8 cellular contexts compared by ENCODE assay signal in genomic region chr19:40576585-40577451, GRCh38. TPM values are rescaled to one million over a fixed set of nuclear protein-coding genes. Genes with fewer than 3 reads are reported as not detected.
DNase-seq lines count a peak whose midpoint lies in the region; ATAC-seq, FAIRE-seq and TF ChIP-seq lines count a peak whose summit lies in the region.

A gene with protein sequence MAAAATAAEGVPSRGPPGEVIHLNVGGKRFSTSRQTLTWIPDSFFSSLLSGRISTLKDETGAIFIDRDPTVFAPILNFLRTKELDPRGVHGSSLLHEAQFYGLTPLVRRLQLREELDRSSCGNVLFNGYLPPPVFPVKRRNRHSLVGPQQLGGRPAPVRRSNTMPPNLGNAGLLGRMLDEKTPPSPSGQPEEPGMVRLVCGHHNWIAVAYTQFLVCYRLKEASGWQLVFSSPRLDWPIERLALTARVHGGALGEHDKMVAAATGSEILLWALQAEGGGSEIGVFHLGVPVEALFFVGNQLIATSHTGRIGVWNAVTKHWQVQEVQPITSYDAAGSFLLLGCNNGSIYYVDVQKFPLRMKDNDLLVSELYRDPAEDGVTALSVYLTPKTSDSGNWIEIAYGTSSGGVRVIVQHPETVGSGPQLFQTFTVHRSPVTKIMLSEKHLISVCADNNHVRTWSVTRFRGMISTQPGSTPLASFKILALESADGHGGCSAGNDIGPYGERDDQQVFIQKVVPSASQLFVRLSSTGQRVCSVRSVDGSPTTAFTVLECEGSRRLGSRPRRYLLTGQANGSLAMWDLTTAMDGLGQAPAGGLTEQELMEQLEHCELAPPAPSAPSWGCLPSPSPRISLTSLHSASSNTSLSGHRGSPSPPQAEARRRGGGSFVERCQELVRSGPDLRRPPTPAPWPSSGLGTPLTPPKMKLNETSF (plus strand): TSS chr19:40576873. CDS start chr19:40576900, 27 bp downstream.

- H3K9me3 ChIP-seq in OCI-LY3 (ENCODE audit: insufficient read depth, low read length) (no peaks in the 10 kb centered on the region), endothelial cell of umbilical vein (replicated peaks; ENCODE audit: control insufficient read depth, insufficient read depth, low read length) (no peaks in the 10 kb centered on the region), mononuclear cell (ENCODE audit: low read depth, low read length) (no peaks in the 10 kb centered on the region)

- POLR2A ChIA-PET in endothelial cell of umbilical vein (lab: Charles Lee): no interaction called here

- H3K79me2 ChIP-seq in OCI-LY3 (ENCODE audit: low read length) (peaks cover 11% of the 10 kb centered on the region), endothelial cell of umbilical vein (ENCODE audit: control insufficient read depth, insufficient read depth, low read length) (peaks cover 2% of the 10 kb centered on the region)

- H3K36me3 ChIP-seq in OCI-LY3 (replicated peaks; ENCODE audit: low read depth, low read length) (peaks cover 10% of the 10 kb centered on the region), endothelial cell of umbilical vein (ENCODE audit: control insufficient read depth in 2 of 2, extremely low read depth in 1 of 2, insufficient read depth in 2 of 2, low read length in 2 of 2) (peaks cover 3 to 9% of the 10 kb centered on the region in 2 experiments)

- no TSS peak for BruUV-seq in endothelial cell of umbilical vein (replicated peaks; lab: Mats Ljungman, UMichigan)

- TF ChIP-seq CTCF in D721Med (IDR thresholded peaks at IDR 0.05; ENCODE audit: insufficient read depth, missing control alignments): no peak
- TF ChIP-seq CTCF in OCI-LY3 (IDR thresholded peaks at IDR 0.05; ENCODE audit: low read depth, low read length): no peak
- TF ChIP-seq CTCF in endothelial cell of umbilical vein (IDR thresholded peaks at IDR 0.05; ENCODE audit: extremely low read depth in 1 of 2, insufficient read depth in 1 of 2, low read depth in 1 of 2, low read length in 2 of 2): no peak

- H2AFZ ChIP-seq in OCI-LY3 (ENCODE audit: low read depth, low read length) (peak within 1 kb of the TSS; percentile 62), endothelial cell of umbilical vein (ENCODE audit: low read depth, low read length) (peak within 1 kb of the TSS; percentile 89)

- no peaks in the 10 kb centered on the region for H3K9me1 ChIP-seq in endothelial cell of umbilical vein (replicated peaks; ENCODE audit: control insufficient read depth, extremely low read depth, insufficient read depth, low read length)

- peak; percentile 62 for TF ChIP-seq POLR2A in endothelial cell of umbilical vein (IDR thresholded peaks at IDR 0.05; ENCODE audit: low read depth, low read length)

- H3K4me1 ChIP-seq in OCI-LY3 (ENCODE audit: low read length): peaks cover 12% of the 10 kb centered on the region
- peaks cover 9% of the 10 kb centered on the region for H3K4me1 ChIP-seq in endothelial cell of umbilical vein (ENCODE audit: control insufficient read depth, extremely low read depth, insufficient read depth, low read length)
- H3K4me1 ChIP-seq in mononuclear cell (ENCODE audit: insufficient read depth, low read length): peaks cover 54% of the 10 kb centered on the region

- H4K20me1 ChIP-seq in OCI-LY3 (ENCODE audit: insufficient read depth, low read length) (no peaks in the 10 kb centered on the region), endothelial cell of umbilical vein (replicated peaks; ENCODE audit: control insufficient read depth, extremely low read depth, insufficient read depth, low read length) (no peaks in the 10 kb centered on the region)

- H3K27ac ChIP-seq in OCI-LY3 (ENCODE audit: low read length): peak within 1 kb of the TSS; percentile 24; the same call in 1 of the 2 replicates
- H3K27ac ChIP-seq in endothelial cell of umbilical vein (ENCODE audit: insufficient read depth, low read depth, low read length): peak within 1 kb of the TSS; percentile 33

- ATAC-seq in GM21528 (IDR thresholded peaks at IDR 0.05; ENCODE audit: low FRiP score, unreplicated experiment): peak; percentile 61

- H3K9ac ChIP-seq in OCI-LY3 (ENCODE audit: low read length) (peak within 1 kb of the TSS; percentile 71), endothelial cell of umbilical vein (replicated peaks; ENCODE audit: extremely low read depth, insufficient read depth, low read length) (peak within 1 kb of the TSS; percentile 76)

- CTCF ChIA-PET in endothelial cell of umbilical vein (lab: Charles Lee): no interaction called here

- DNase-seq in D721Med (ENCODE audit: insufficient read length, low spot score) (peak; percentile 99), HuH-7.5 (ENCODE audit: low spot score) (peak; percentile 100), activated T-cell treated with anti-CD3 and anti-CD28 coated beads for 1 hour (ENCODE audit: low read depth) (peak; percentile 90), endothelial cell of umbilical vein (ENCODE audit: low read depth, low spot score) (peak; percentile 96)
- peak; percentile 86 to 88 for DNase-seq in stimulated activated CD8-positive, alpha-beta memory T cell treated with anti-CD3 and anti-CD28 coated beads, Interleukin-2, amount 100 ng/mL, for 48 hours (ENCODE audit: low read depth in 2 of 2)

- H3K27me3 ChIP-seq in OCI-LY3 (ENCODE audit: low read depth, low read length) (no peaks in the 10 kb centered on the region), endothelial cell of umbilical vein (ENCODE audit: control insufficient read depth in 2 of 2, insufficient read depth in 2 of 2, low read length in 2 of 2) (no peaks in the 10 kb centered on the region), mononuclear cell (ENCODE audit: insufficient read depth, low read length) (no peaks in the 10 kb centered on the region)

- dilution Hi-C loops in endothelial cell of umbilical vein (cut with MboI; ENCODE audit: extremely low pct_ligation_motif_present, low sequenced_read_pairs): no loop called here

- FAIRE-seq in D721Med (lab: Jason Lieb, UNC) (no peak), endothelial cell of umbilical vein (lab: Jason Lieb, UNC) (peak; percentile 96)

- intact Hi-C loops in endothelial cell of umbilical vein (cut with micrococcal nuclease): loop anchor here (2.0 kb wide), 1 partner anchor 22 kb away; no protein-coding TSS in a partner anchor

- H3K4me3 ChIP-seq in OCI-LY3 (ENCODE audit: low read length) (peak within 1 kb of the TSS; percentile 90), endothelial cell of umbilical vein (replicated peaks in 1 of 3; ENCODE audit: insufficient read depth in 1 of 3, low read depth in 1 of 3, low read length in 3 of 3) (peak within 1 kb of the TSS; percentile 67 to 91 (median 79)), mononuclear cell (ENCODE audit: low read length) (peak within 1 kb of the TSS; percentile 87)

- H3K4me2 ChIP-seq in OCI-LY3 (ENCODE audit: low read length): peak within 1 kb of the TSS; percentile 85
- H3K4me2 ChIP-seq in endothelial cell of umbilical vein (ENCODE audit: insufficient read depth, low read length): peak within 1 kb of the TSS; percentile 75

TF ChIP-seq in endothelial cell of umbilical vein, 7 proteins besides CTCF, POLR2A, EP300 and RAD21:
- TF ChIP-seq POLR2AphosphoS5 (IDR thresholded peaks at IDR 0.05; ENCODE audit: insufficient read depth, low read depth, low read length) (peak; percentile 21), MYC (IDR thresholded peaks at IDR 0.05; ENCODE audit: low read depth, low read length) (no peak)

RNA-seq across cellular contexts. Expression of the gene that starts here (rescaled TPM):
- total RNA-seq in endothelial cell of umbilical vein (100 and 106 TPM in 2 replicates), mononuclear cell (55.9 TPM)
- polyA plus RNA-seq in endothelial cell of umbilical vein: 113 and 171 TPM in 2 replicates
- 67.5 and 75.3 TPM in 2 replicates for polyA plus RNA-seq in endothelial cell of umbilical vein (2011; cell fraction: cytosol; rRNA removed)
- polyA plus RNA-seq in endothelial cell of umbilical vein (2011; cell fraction: nucleus; rRNA removed): 115 and 165 TPM in 2 replicates
- 90.1 and 118 TPM in 2 replicates for polyA plus RNA-seq in endothelial cell of umbilical vein (2012)
- 56.6 and 78.9 TPM in 2 replicates for polyA minus RNA-seq in endothelial cell of umbilical vein
- 72.2 TPM for polyA minus RNA-seq in endothelial cell of umbilical vein (2011; cell fraction: cytosol; rRNA and poly(A)+ RNA removed)
- 28.8 and 52.6 TPM in 2 replicates for polyA minus RNA-seq in endothelial cell of umbilical vein (2011; cell fraction: nucleus; rRNA and poly(A)+ RNA removed)

Comparison
In these comparisons a context has a peak if more than half of its experiments do, and no peak if none do; other contexts are left out.
1. Peak in every context shown above with its lines: DNase-seq, ATAC-seq, H3K4me3 ChIP-seq and H3K27ac ChIP-seq.